ENCODE assay signal across 14 cellular contexts in the genomic region with DNA sequence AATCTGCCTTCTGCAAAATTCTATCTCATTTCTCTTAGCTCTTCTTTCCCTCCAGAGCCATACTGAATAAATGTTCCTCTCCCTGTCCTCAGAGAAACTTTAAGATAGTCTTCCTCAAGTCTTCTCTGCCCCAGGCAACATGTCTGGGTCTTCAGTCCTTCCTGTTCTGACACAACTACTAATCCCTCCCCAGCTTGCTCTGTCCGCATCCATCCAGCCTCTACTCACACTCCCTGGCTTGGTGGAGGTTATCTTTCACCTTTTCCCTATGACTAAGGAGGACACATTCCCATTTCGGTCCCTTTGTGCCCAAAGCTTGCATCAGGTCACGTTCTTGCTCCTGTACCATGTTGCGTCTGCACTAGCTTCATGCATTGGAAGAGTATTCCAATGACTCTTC.
A peak's percentile ranks its signal among the peaks of the same experiment; 100 is the strongest.
DNase-seq lines count a peak whose midpoint lies in the region; ATAC-seq and TF ChIP-seq lines count a peak whose summit lies in the region.
"Had no signal": no experiment of that assay in that cellular context is flagged by ENCODE, and none has a peak within 500 bp of the region (broad histone marks: within the 10 kb centered on the region; RNA-seq: fewer than 3 reads in every experiment).

No MANE protein-coding gene starts in this region.

- H3F3A ChIP-seq in OCI-LY1 (ENCODE audit: insufficient read depth, low read length) = 0 out of 2 replicates have a peak, but pooled peaks cover 10% of the 10 kb centered on the region

- no peak overlapping the region for H3K14ac ChIP-seq in trophoblast cell (ENCODE audit: low read length)

- WGBS in trophoblast cell (ENCODE audit: extremely low coverage, insufficient coverage, insufficient read length) = no CpG with 5 or more reads among the region's 4 CpGs

- DNase-seq in foreskin keratinocyte (no peak), trophoblast cell (peak; percentile 82 to 88), NCI-H2029 treated with DMSO at 0.1 percent for 48 hours (lab: John Stamatoyannopoulos, UW) (no peak), NCI-H524 treated with DMSO at 0.1 percent for 48 hours (lab: John Stamatoyannopoulos, UW) (no peak)
- DNase-seq in activated T-helper 1 cell treated with anti-CD3 and anti-CD28 coated beads, Interleukin-12 subunit alpha, Interleukin-12 subunit beta, Interleukin-2, Interleukin-4 antibody, amounts not matched to agents 30 ng/mL and 10 ng/mL and 1 ng/mL, durations not matched to agents 14 hours and 24 hours and 36 hours (ENCODE audit: low spot score) = no peak
- DNase-seq: CD4-positive, alpha-beta memory T cell; DMS153; GDM1; HCEC 1CT had no signal

- no peak overlapping the region for H3K4me3 ChIP-seq in BLaER1 treated with 17β-estradiol and CSF1 and Interleukin-3, amounts not matched to agents 10 nM and 100 nM
- no peak overlapping the region for H3K4me3 ChIP-seq in OCI-LY1 (ENCODE audit: low read depth, low read length, poor library complexity, severe bottlenecking)
- H3K4me3 ChIP-seq in trophoblast cell (ENCODE audit: low read depth, low read length) = no peak overlapping the region
- H3K4me3 ChIP-seq: GM23338 had no signal

- no peak overlapping the region for H2AFZ ChIP-seq in OCI-LY1 (ENCODE audit: low read length)
- H2AFZ ChIP-seq in trophoblast cell (ENCODE audit: insufficient read depth, low read length, poor library complexity) = no peak overlapping the region
- H2AFZ ChIP-seq: GM23338 had no signal

- H4K12ac ChIP-seq in trophoblast cell (ENCODE audit: low read depth, low read length) = no peak overlapping the region

- H3K9me3 Mint-ChIP-seq in activated T-helper 1 cell treated with anti-CD3 and anti-CD28 coated beads, Interleukin-12 subunit alpha, Interleukin-12 subunit beta, Interleukin-2, Interleukin-4 antibody, amounts not matched to agents 30 ng/mL and 10 ng/mL and 1 ng/mL, durations not matched to agents 14 hours and 24 hours and 36 hours = no peaks in the 10 kb centered on the region
- H3K9me3 Mint-ChIP-seq: GM23338 had no signal

- H3K36me3 Mint-ChIP-seq in activated T-helper 1 cell treated with anti-CD3 and anti-CD28 coated beads, Interleukin-12 subunit alpha, Interleukin-12 subunit beta, Interleukin-2, Interleukin-4 antibody, amounts not matched to agents 30 ng/mL and 10 ng/mL and 1 ng/mL, durations not matched to agents 14 hours and 24 hours and 36 hours (ENCODE audit: low read depth) = no peaks in the 10 kb centered on the region
- H3K36me3 Mint-ChIP-seq: CD14-positive monocyte had no signal

- H3K4me3 Mint-ChIP-seq in activated T-helper 1 cell treated with anti-CD3 and anti-CD28 coated beads, Interleukin-12 subunit alpha, Interleukin-12 subunit beta, Interleukin-2, Interleukin-4 antibody, amounts not matched to agents 30 ng/mL and 10 ng/mL and 1 ng/mL, durations not matched to agents 14 hours and 24 hours and 36 hours = no peak overlapping the region
- H3K4me3 Mint-ChIP-seq: B cell; CD14-positive monocyte; CD4-positive, alpha-beta memory T cell; GM23338 had no signal

- intact Hi-C loops in activated T-helper 1 cell treated with anti-CD3 and anti-CD28 coated beads, Interleukin-12 subunit alpha, Interleukin-12 subunit beta, Interleukin-2, Interleukin-4 antibody, amounts not matched to agents 30 ng/mL and 10 ng/mL and 1 ng/mL, durations not matched to agents 14 hours and 24 hours and 36 hours (cut with micrococcal nuclease) = no loop called here

- H3K79me1 ChIP-seq in trophoblast cell (ENCODE audit: low read length) = no peaks in the 10 kb centered on the region

- no peak overlapping the region for H3K27ac Mint-ChIP-seq in activated T-helper 1 cell treated with anti-CD3 and anti-CD28 coated beads, Interleukin-12 subunit alpha, Interleukin-12 subunit beta, Interleukin-2, Interleukin-4 antibody, amounts not matched to agents 30 ng/mL and 10 ng/mL and 1 ng/mL, durations not matched to agents 14 hours and 24 hours and 36 hours
- H3K27ac Mint-ChIP-seq: B cell, CD14-positive monocyte, GM23338 had no signal

- H3K4me1 ChIP-seq in BLaER1 treated with 17β-estradiol and CSF1 and Interleukin-3, amounts not matched to agents 10 nM and 100 nM = peaks cover 3 to 78% (median 56%) of the 10 kb centered on the region in 10 experiments; a peak in 19 of 20 replicates
- H3K4me1 ChIP-seq in OCI-LY1 (ENCODE audit: insufficient read depth, low read length, severe bottlenecking) (peaks cover 88% of the 10 kb centered on the region), foreskin keratinocyte (peaks cover 17% of the 10 kb centered on the region), trophoblast cell (ENCODE audit: control insufficient read depth in 1 of 2, insufficient read depth in 2 of 2, low read length in 2 of 2) (no peaks in the 10 kb centered on the region)

- ATAC-seq in foreskin keratinocyte = peak; percentile 13
- ATAC-seq: GM23338 had no signal

- no peak overlapping the region for H3K18ac ChIP-seq in trophoblast cell (ENCODE audit: low read length)

- H3K9me2 ChIP-seq in OCI-LY1 (ENCODE audit: low read depth, low read length) = no peaks in the 10 kb centered on the region

- peak overlapping the region in 6 of 11 experiments; percentile 9 to 57 (median 54); a peak in 7 of 22 replicates for H3K4me2 ChIP-seq in BLaER1 treated with 17β-estradiol and CSF1 and Interleukin-3, amounts not matched to agents 10 nM and 100 nM
- H3K4me2 ChIP-seq in OCI-LY1 (ENCODE audit: low read length) = no peak overlapping the region
- H3K4me2 ChIP-seq in trophoblast cell (ENCODE audit: low read length) = no peak overlapping the region
- H3K4me2 ChIP-seq: GM23338 had no signal

- H2BK12ac ChIP-seq in trophoblast cell (ENCODE audit: low read length) = no peak overlapping the region

- TF ChIP-seq CTCF in OCI-LY1 (IDR thresholded peaks at IDR 0.05; ENCODE audit: low read length) (no peak), foreskin keratinocyte (conservative IDR thresholded peaks at IDR 0.05) (no peak)

- H2BK5ac ChIP-seq in trophoblast cell (ENCODE audit: low read depth, low read length, poor library complexity) = no peak overlapping the region

- no peak overlapping the region for H2AK5ac ChIP-seq in trophoblast cell (ENCODE audit: low read length)

- no peak overlapping the region for H3K27ac ChIP-seq in BLaER1 treated with 17β-estradiol and CSF1 and Interleukin-3, amounts not matched to agents 10 nM and 100 nM
- H3K27ac ChIP-seq in OCI-LY1 (ENCODE audit: low read depth, low read length, poor library complexity, severe bottlenecking) (peak overlapping the region; percentile 99), foreskin keratinocyte (no peak overlapping the region), trophoblast cell (ENCODE audit: low read depth, low read length) (no peak overlapping the region)

- no peak overlapping the region for H2BK120ac ChIP-seq in trophoblast cell (ENCODE audit: insufficient read depth, low read length, poor library complexity)

- peaks cover 8% of the 10 kb centered on the region for H3K27me3 Mint-ChIP-seq in activated T-helper 1 cell treated with anti-CD3 and anti-CD28 coated beads, Interleukin-12 subunit alpha, Interleukin-12 subunit beta, Interleukin-2, Interleukin-4 antibody, amounts not matched to agents 30 ng/mL and 10 ng/mL and 1 ng/mL, durations not matched to agents 14 hours and 24 hours and 36 hours (ENCODE audit: insufficient read depth)
- H3K27me3 Mint-ChIP-seq: B cell; CD4-positive, alpha-beta memory T cell had no signal

- H3K9me3 ChIP-seq in BLaER1 treated with 17β-estradiol and CSF1 and Interleukin-3, amounts not matched to agents 10 nM and 100 nM (replicated peaks in 1 of 11) = no peaks in the 10 kb centered on the region
- H3K9me3 ChIP-seq in OCI-LY1 (ENCODE audit: low read length) (no peaks in the 10 kb centered on the region), trophoblast cell (ENCODE audit: insufficient read depth, low read depth, low read length) (peaks cover under 1% of the 10 kb centered on the region)

- H3K27me3 ChIP-seq in BLaER1 treated with 17β-estradiol and CSF1 and Interleukin-3, amounts not matched to agents 10 nM and 100 nM = no peaks in the 10 kb centered on the region
- no peaks in the 10 kb centered on the region for H3K27me3 ChIP-seq in OCI-LY1 (ENCODE audit: insufficient read depth, low read length)
- H3K27me3 ChIP-seq in foreskin keratinocyte = no peaks in the 10 kb centered on the region
- no peaks in the 10 kb centered on the region for H3K27me3 ChIP-seq in trophoblast cell (ENCODE audit: insufficient read depth, low read length)

- no peak overlapping the region for H3K4ac ChIP-seq in trophoblast cell (ENCODE audit: low read depth, low read length)

- H3K36me3 ChIP-seq in BLaER1 treated with 17β-estradiol and CSF1 and Interleukin-3, amounts not matched to agents 10 nM and 100 nM = no peaks in the 10 kb centered on the region
- H3K36me3 ChIP-seq in OCI-LY1 (ENCODE audit: insufficient read depth, low read length) (no peaks in the 10 kb centered on the region), trophoblast cell (ENCODE audit: control insufficient read depth in 1 of 2, insufficient read depth in 2 of 2, low read length in 2 of 2) (no peaks in the 10 kb centered on the region)

- H3K9ac ChIP-seq in BLaER1 treated with 17β-estradiol and CSF1 and Interleukin-3, amounts not matched to agents 10 nM and 100 nM = no peak overlapping the region
- H3K9ac ChIP-seq in OCI-LY1 (ENCODE audit: low read length) (no peak overlapping the region; the same call in 1 of the 2 replicates), trophoblast cell (ENCODE audit: low read length) (no peak overlapping the region)

- no peaks in the 10 kb centered on the region for H3K79me2 ChIP-seq in OCI-LY1 (ENCODE audit: insufficient read depth, low read length)
- no peaks in the 10 kb centered on the region for H3K79me2 ChIP-seq in trophoblast cell (ENCODE audit: control insufficient read depth, insufficient read depth, low read length, poor library complexity)

- H4K8ac ChIP-seq in trophoblast cell (ENCODE audit: low read depth, low read length) = no peak overlapping the region

- H4K20me1 ChIP-seq in BLaER1 treated with 17β-estradiol and CSF1 and Interleukin-3, amounts not matched to agents 10 nM and 100 nM = no peaks in the 10 kb centered on the region
- no peaks in the 10 kb centered on the region for H4K20me1 ChIP-seq in OCI-LY1 (ENCODE audit: insufficient read depth, low read length)

- no peaks in the 10 kb centered on the region for H3K4me1 Mint-ChIP-seq in activated T-helper 1 cell treated with anti-CD3 and anti-CD28 coated beads, Interleukin-12 subunit alpha, Interleukin-12 subunit beta, Interleukin-2, Interleukin-4 antibody, amounts not matched to agents 30 ng/mL and 10 ng/mL and 1 ng/mL, durations not matched to agents 14 hours and 24 hours and 36 hours (ENCODE audit: low read depth)
- H3K4me1 Mint-ChIP-seq: CD14-positive monocyte; CD4-positive, alpha-beta memory T cell had no signal

- no peak overlapping the region for H3K23ac ChIP-seq in trophoblast cell (ENCODE audit: low read length)

- H4K91ac ChIP-seq in trophoblast cell (ENCODE audit: low read depth, low read length) = no peak overlapping the region

Comparison
In these comparisons a context has a peak if more than half of its experiments do, and no peak if none do; other contexts are left out.
1. H3K4me2 ChIP-seq: peak in BLaER1 treated with 17β-estradiol and CSF1 and Interleukin-3, amounts not matched to agents 10 nM and 100 nM (6 of 11); none in OCI-LY1 (single experiment) and trophoblast cell (single experiment).
2. DNase-seq: peak in trophoblast cell (2 of 2); none in foreskin keratinocyte (0 of 2), activated T-helper 1 cell treated with anti-CD3 and anti-CD28 coated beads, Interleukin-12 subunit alpha, Interleukin-12 subunit beta, Interleukin-2, Interleukin-4 antibody, amounts not matched to agents 30 ng/mL and 10 ng/mL and 1 ng/mL, durations not matched to agents 14 hours and 24 hours and 36 hours (single experiment), NCI-H2029 treated with DMSO at 0.1 percent for 48 hours (single experiment) and NCI-H524 treated with DMSO at 0.1 percent for 48 hours (single experiment).